Comparison of ENCODE assay signal across 10 cellular contexts in genomic region chr9:96967591-96967990, GRCh38. TPM values are rescaled to one million over a fixed set of nuclear protein-coding genes. Genes with fewer than 3 reads are reported as not detected.
A peak's percentile ranks its signal among the peaks of the same experiment; 100 is the strongest.
DNase-seq lines count a peak whose midpoint lies in the region; FAIRE-seq and TF ChIP-seq lines count a peak whose summit lies in the region.
"Not testable (repeated sequence)": the region's sequence is repeated elsewhere in the genome, so short reads cannot be mapped to it uniquely, and the experiment has no call there.
"Had no signal": no experiment of that assay in that cellular context is flagged by ENCODE, and none has a peak within 500 bp of the region (broad histone marks: within the 10 kb centered on the region; RNA-seq: fewer than 3 reads in every experiment).

No MANE protein-coding gene starts in this region.

- H3K9me3 ChIP-seq in keratinocyte (ENCODE audit: control insufficient read depth, low read depth, low read length); thyroid gland: not testable (repeated sequence)

- dilution Hi-C loops in keratinocyte (cut with MboI; ENCODE audit: extremely low pct_ligation_motif_present, low sequenced_read_pairs) = not testable (repeated sequence)

- peak; percentile 5 for DNase-seq in H7
- DNase-seq in M059J (ENCODE audit: low read depth) = peak; percentile 1
- DNase-seq in NCI-H82 treated with DMSO at 0.1 percent for 48 hours (lab: John Stamatoyannopoulos, UW; ENCODE audit: unreplicated experiment) = peak; percentile 0
- peak; percentile 2 for DNase-seq in astrocyte of the hippocampus (ENCODE audit: low read depth, low spot score)
- DNase-seq in epithelial cell of esophagus (ENCODE audit: low read depth) = peak; percentile 85
- DNase-seq in keratinocyte (ENCODE audit: low read depth, low spot score) = peak; percentile 9
- peak; percentile 58 to 67 for DNase-seq in thyroid gland

- H3K4me1 ChIP-seq in keratinocyte (ENCODE audit: control insufficient read depth, extremely low read depth, insufficient read depth, low read length); thyroid gland: not testable (repeated sequence)

- not testable (repeated sequence) for H3K9ac ChIP-seq in keratinocyte (ENCODE audit: control insufficient read depth, extremely low read depth, insufficient read depth, low read length)

- H3K9me1 ChIP-seq in keratinocyte (ENCODE audit: control insufficient read depth, extremely low read depth, insufficient read depth, low read length) = not testable (repeated sequence)

- H3K27ac ChIP-seq in keratinocyte (ENCODE audit: control insufficient read depth, insufficient read depth, low read length) = peak overlapping the region; percentile 36
- H3K27ac ChIP-seq in thyroid gland = not testable (repeated sequence)

- not testable (repeated sequence) for TF ChIP-seq POLR2A in thyroid gland (IDR thresholded peaks at IDR 0.05)

- H3K27me3 ChIP-seq in H7 (ENCODE audit: control insufficient read depth, insufficient read depth, low read length); keratinocyte (ENCODE audit: control insufficient read depth, extremely low read depth, insufficient read depth, low read length); thyroid gland: not testable (repeated sequence)

- 56 to 58% methylated on average over 5 of the region's 5 CpGs for WGBS in thyroid gland, 2 donors

- peaks cover 18% of the 10 kb centered on the region for H3K79me2 ChIP-seq in keratinocyte (ENCODE audit: control insufficient read depth, insufficient read depth, low read length)

- not testable (repeated sequence) for H2AFZ ChIP-seq in keratinocyte (ENCODE audit: control insufficient read depth, low read length)

- TF ChIP-seq CTCF in epithelial cell of esophagus (IDR thresholded peaks at IDR 0.05; ENCODE audit: insufficient read depth, low read depth, low read length, missing control alignments) = peak; percentile 36
- TF ChIP-seq CTCF in keratinocyte (optimal IDR thresholded peaks at IDR 0.05 in 1 of 3, IDR thresholded peaks at IDR 0.05 in 1 of 3, conservative IDR thresholded peaks at IDR 0.05 in 1 of 3; ENCODE audit: extremely low read depth in 1 of 3, insufficient read depth in 2 of 3, low read length in 3 of 3); thyroid gland (IDR thresholded peaks at IDR 0.05): not testable (repeated sequence)

- FAIRE-seq in keratinocyte (lab: Jason Lieb, UNC) = peak; percentile 92

- intact Hi-C loops in thyroid gland (cut with DNase I) = not testable (repeated sequence)

- not testable (repeated sequence) for H4K20me1 ChIP-seq in keratinocyte (ENCODE audit: control insufficient read depth, extremely low read depth, insufficient read depth, low read length)

- H3K4me3 ChIP-seq in H7 (ENCODE audit: insufficient read depth, low read depth, low read length); epithelial cell of esophagus (ENCODE audit: low read length); keratinocyte (ENCODE audit: control insufficient read depth in 2 of 3, extremely low read depth in 1 of 3, insufficient read depth in 2 of 3, low read depth in 1 of 3, low read length in 3 of 3); thyroid gland (replicated peaks in 1 of 3): not testable (repeated sequence)

- H3K36me3 ChIP-seq in H7 (replicated peaks; ENCODE audit: control insufficient read depth, insufficient read depth, low read length); keratinocyte (ENCODE audit: control insufficient read depth in 2 of 2, extremely low read depth in 1 of 2, insufficient read depth in 2 of 2, low read length in 2 of 2); thyroid gland: not testable (repeated sequence)

- H3K4me2 ChIP-seq in keratinocyte (ENCODE audit: control insufficient read depth, extremely low read depth, insufficient read depth, low read depth, low read length) = peak overlapping the region; percentile 45

RNA-seq across cellular contexts. Expression of gene NUTM2G, which starts 38.9 kb away (rescaled TPM):
- total RNA-seq in H7 (2014; rRNA removed; shearing (Covaris generic)) = 0.07 TPM in 2 replicates
- not detected in 2 replicates for total RNA-seq in M059J (2014; rRNA removed; shearing (Covaris generic))
- polyA plus RNA-seq in keratinocyte = not detected in 3 replicates
- not detected for polyA plus RNA-seq in keratinocyte (2011; ENCODE audit: low read depth)
- not detected in 2 replicates for polyA plus RNA-seq in keratinocyte (2011; cell fraction: cytosol; rRNA removed)
- not detected in 2 replicates for polyA plus RNA-seq in keratinocyte (2011; cell fraction: nucleus; rRNA removed)
- polyA plus RNA-seq in keratinocyte (2012; ENCODE audit: low replicate concordance) = 0.40 and 0.66 TPM in 2 replicates
- polyA minus RNA-seq in keratinocyte = not detected in 3 replicates
- not detected for polyA minus RNA-seq in keratinocyte (2011; cell fraction: cytosol; rRNA and poly(A)+ RNA removed)
- polyA minus RNA-seq in keratinocyte (2011; cell fraction: nucleus; rRNA and poly(A)+ RNA removed) = not detected in 2 replicates
- total RNA-seq in thyroid gland = not detected
- total RNA-seq: H4, HT-29, PC-9 had no signal

Comparison
In these comparisons a context has a peak if more than half of its experiments do, and no peak if none do; other contexts are left out.
1. DNase-seq: peak in every context shown above with its lines; median percentile 85 in epithelial cell of esophagus; 62 in thyroid gland; 9 in keratinocyte; 5 in H7; 2 in astrocyte of the hippocampus; 1 in M059J; 0 in NCI-H82 treated with DMSO at 0.1 percent for 48 hours.